Comparison of ENCODE assay signal across 1 cellular context in genomic region chr7:123191132-123191531, GRCh38.
TF ChIP-seq lines count a peak whose summit lies in the region.

No MANE protein-coding gene starts in this region.

TF ChIP-seq in liver, 16 proteins besides CTCF, POLR2A, EP300 and RAD21 (continued from another document):
- TF ChIP-seq REST (IDR thresholded peaks at IDR 0.05): no peak
